In genomic region chr1:205543351-205544305, GRCh38 we compare ENCODE assay signal across 8 cellular contexts. TPM values are rescaled to one million over a fixed set of nuclear protein-coding genes. Genes with fewer than 3 reads are reported as not detected.
DNase-seq lines count a peak whose midpoint lies in the region; ATAC-seq and TF ChIP-seq lines count a peak whose summit lies in the region.

No MANE protein-coding gene starts in this region.

- H3K36me3 Mint-ChIP-seq in activated T-cell treated with anti-CD3 and anti-CD28 coated beads, Interleukin-2, amount 50 U/mL, for 4 hours (ENCODE audit: insufficient read depth): no peaks in the 10 kb centered on the region
- H3K36me3 Mint-ChIP-seq in neural crest cell (ENCODE audit: low read depth): no peaks in the 10 kb centered on the region

- H3K27me3 ChIP-seq in gastroesophageal sphincter: peaks cover 65% of the 10 kb centered on the region

- peaks cover 0 to 18% (median 0%) of the 10 kb centered on the region in 3 donors for H3K4me1 ChIP-seq in gastroesophageal sphincter

- 1 to 4% methylated on average over 9 to 15 of the region's 25 CpGs for WGBS in gastroesophageal sphincter (ENCODE audit: low coverage in 1 of 2), 2 donors

- no peaks in the 10 kb centered on the region for H3K9me3 ChIP-seq in gastroesophageal sphincter

- TF ChIP-seq EP300 in gastroesophageal sphincter (IDR thresholded peaks at IDR 0.05): no peak

- H3K9me3 Mint-ChIP-seq in activated T-cell treated with anti-CD3 and anti-CD28 coated beads, Interleukin-2, amount 50 U/mL, for 4 hours: no peaks in the 10 kb centered on the region
- H3K9me3 Mint-ChIP-seq in neural crest cell: no peaks in the 10 kb centered on the region

- H3K27ac ChIP-seq in gastroesophageal sphincter: peak overlapping the region in 3 of 4 donors; percentile 62 to 73 (median 65)

- no peak for TF ChIP-seq CTCF in gastroesophageal sphincter (IDR thresholded peaks at IDR 0.05)
- TF ChIP-seq CTCF in neural crest cell (conservative IDR thresholded peaks at IDR 0.05): no peak

- H3K27me3 Mint-ChIP-seq in activated T-cell treated with anti-CD3 and anti-CD28 coated beads, Interleukin-2, amount 50 U/mL, for 4 hours (ENCODE audit: low read depth): peaks cover 68% of the 10 kb centered on the region
- peaks cover 28% of the 10 kb centered on the region for H3K27me3 Mint-ChIP-seq in neural crest cell (ENCODE audit: low read depth)

- no peak for TF ChIP-seq POLR2A in gastroesophageal sphincter (IDR thresholded peaks at IDR 0.05)

- peak overlapping the region; percentile 94 for H3K27ac Mint-ChIP-seq in neural crest cell (ENCODE audit: unreplicated experiment)

- peak; percentile 93 for DNase-seq in Daoy (ENCODE audit: low read depth)
- peak; percentile 64 for DNase-seq in NCI-H1105 treated with DMSO at 0.1 percent for 48 hours (lab: John Stamatoyannopoulos, UW)
- DNase-seq in activated T-cell treated with anti-CD3 and anti-CD28 coated beads, Interleukin-2, amount 50 U/mL, for 4 hours: no peak
- DNase-seq in neural crest cell (ENCODE audit: low read depth, low spot score): peak; percentile 65
- DNase-seq in activated gamma-delta T cell treated with Interleukin-2 at 50 U/mL for 16 hours: no peak
- DNase-seq in T-helper 9 cell: no peak

- peak; percentile 40 to 62 for ATAC-seq in activated T-cell treated with anti-CD3 and anti-CD28 coated beads, Interleukin-2, amount 50 U/mL, for 4 hours
- ATAC-seq in gastroesophageal sphincter (peak; percentile 91), HG03135 (IDR thresholded peaks at IDR 0.05; ENCODE audit: unreplicated experiment) (no peak)

- peaks cover 5% of the 10 kb centered on the region for H3K4me1 Mint-ChIP-seq in activated T-cell treated with anti-CD3 and anti-CD28 coated beads, Interleukin-2, amount 50 U/mL, for 4 hours (ENCODE audit: low read depth)
- H3K4me1 Mint-ChIP-seq in neural crest cell: peaks cover 14% of the 10 kb centered on the region

- H3K4me3 ChIP-seq in gastroesophageal sphincter: peak overlapping the region in 1 of 2 donors; percentile 43

- H3K4me3 Mint-ChIP-seq in activated T-cell treated with anti-CD3 and anti-CD28 coated beads, Interleukin-2, amount 50 U/mL, for 4 hours: no peak overlapping the region
- H3K4me3 Mint-ChIP-seq in neural crest cell: peak overlapping the region; percentile 75

- H3K36me3 ChIP-seq in gastroesophageal sphincter: no peaks in the 10 kb centered on the region

RNA-seq across cellular contexts. Expression of gene CDK18, which starts 39.2 kb away (rescaled TPM):
- 0.60 and 0.80 TPM in 2 replicates for total RNA-seq in Daoy (2014; rRNA removed; shearing (Covaris generic))
- total RNA-seq in activated T-cell treated with anti-CD3 and anti-CD28 coated beads, Interleukin-2, amount 50 U/mL, for 4 hours: 1 to 10 TPM in 1 of 3 donors, under 1 TPM in 2; 0.76 to 1.9 (median 0.95) TPM
- total RNA-seq in gastroesophageal sphincter (10 to 100 TPM in 1 of 4 donors, 1 to 10 TPM in 3; 5.1 to 13.7 (median 6.3) TPM), neural crest cell (26.4 and 30.8 TPM in 2 replicates)

Comparison
In these comparisons a context has a peak if more than half of its experiments do, and no peak if none do; other contexts are left out.
1. DNase-seq: peak in Daoy (single experiment), NCI-H1105 treated with DMSO at 0.1 percent for 48 hours (single experiment) and neural crest cell (single experiment); none in activated T-cell treated with anti-CD3 and anti-CD28 coated beads, Interleukin-2, amount 50 U/mL, for 4 hours (single experiment), activated gamma-delta T cell treated with Interleukin-2 at 50 U/mL for 16 hours (single experiment) and T-helper 9 cell (single experiment).